13 cellular contexts compared by ENCODE assay signal in genomic region chr20:43665466-43666176, GRCh38. TPM values are rescaled to one million over a fixed set of nuclear protein-coding genes. Genes with fewer than 3 reads are reported as not detected.
DNase-seq lines count a peak whose midpoint lies in the region; ATAC-seq and TF ChIP-seq lines count a peak whose summit lies in the region.
"Had no signal": no experiment of that assay in that cellular context is flagged by ENCODE, and none has a peak within 500 bp of the region (broad histone marks: within the 10 kb centered on the region; RNA-seq: fewer than 3 reads in every experiment).

No MANE protein-coding gene starts in this region.

- H3K9ac ChIP-seq in GM23248, result no peak overlapping the region

- 74% methylated on average over 6 of the region's 6 CpGs for WGBS in GM23248 (ENCODE audit: low coverage in 1 of 2, low lambda C conversion rate in 2 of 2, missing lambda C conversion rate in 2 of 2), 2 experiments

- no peak overlapping the region for H3K27ac ChIP-seq in CD8-positive, alpha-beta memory T cell (ENCODE audit: low read depth, low read length)
- no peak overlapping the region for H3K27ac ChIP-seq in HEK293 (ENCODE audit: extremely low read depth, low read depth, low read length)
- no peak overlapping the region for H3K27ac ChIP-seq in GM23248
- H3K27ac ChIP-seq: BLaER1 treated with 17β-estradiol and CSF1 and Interleukin-3, amounts not matched to agents 10 nM and 100 nM; epithelial cell of prostate had no signal

- no peaks in the 10 kb centered on the region for H3K9me2 ChIP-seq in GM23248 (ENCODE audit: insufficient read depth)

- ATAC-seq in activated T-helper 17 cell treated with anti-CD3 and anti-CD28 coated beads, Interleukin-2, amount 50 U/mL, for 72 hours (replicated peaks), result no peak
- ATAC-seq in naive thymus-derived CD8-positive, alpha-beta T cell, result no peak

- H2AFZ ChIP-seq in GM23248, result no peak overlapping the region

- no peaks in the 10 kb centered on the region for H3K36me3 ChIP-seq in CD8-positive, alpha-beta memory T cell (ENCODE audit: insufficient read depth, low read length)
- H3K36me3 ChIP-seq in HEK293 (ENCODE audit: control insufficient read depth in 2 of 2, insufficient read depth in 1 of 2, low read length in 2 of 2) (peaks cover 0 to 19% of the 10 kb centered on the region in 2 experiments; a peak in 2 of 3 replicates), GM23248 (ENCODE audit: low read depth) (no peaks in the 10 kb centered on the region)

- no peaks in the 10 kb centered on the region for H4K20me1 ChIP-seq in GM23248 (ENCODE audit: insufficient read depth)

- H3K9me3 ChIP-seq in CD8-positive, alpha-beta memory T cell (ENCODE audit: low read length), result no peaks in the 10 kb centered on the region
- H3K9me3 ChIP-seq in HEK293 (ENCODE audit: control insufficient read depth, insufficient read depth, low read depth, low read length), result no peaks in the 10 kb centered on the region
- no peaks in the 10 kb centered on the region for H3K9me3 ChIP-seq in GM23248 (ENCODE audit: low read depth)
- H3K9me3 ChIP-seq: BLaER1 treated with 17β-estradiol and CSF1 and Interleukin-3, amounts not matched to agents 10 nM and 100 nM had no signal

- in situ Hi-C loops in GM23248 (cut with MboI), result no loop called here

- peak overlapping the region in 1 of 8 donors; percentile 47 for H3K27ac Mint-ChIP-seq in CD8-positive, alpha-beta memory T cell
- H3K27ac Mint-ChIP-seq in activated T-helper 17 cell treated with anti-CD3 and anti-CD28 coated beads, Interleukin-2, amount 50 U/mL, for 72 hours, result no peak overlapping the region
- peak overlapping the region in 1 of 10 donors; percentile 56 for H3K27ac Mint-ChIP-seq in naive thymus-derived CD8-positive, alpha-beta T cell

- H3K36me3 Mint-ChIP-seq in CD8-positive, alpha-beta memory T cell, result no peaks in the 10 kb centered on the region
- H3K36me3 Mint-ChIP-seq in activated T-helper 17 cell treated with anti-CD3 and anti-CD28 coated beads, Interleukin-2, amount 50 U/mL, for 72 hours (ENCODE audit: low read depth), result peaks cover 13% of the 10 kb centered on the region
- no peaks in the 10 kb centered on the region for H3K36me3 Mint-ChIP-seq in naive thymus-derived CD8-positive, alpha-beta T cell

- peaks cover 8% of the 10 kb centered on the region for H3K4me1 ChIP-seq in CD8-positive, alpha-beta memory T cell (ENCODE audit: insufficient read depth, low read length)
- no peaks in the 10 kb centered on the region for H3K4me1 ChIP-seq in HEK293 (ENCODE audit: control insufficient read depth, insufficient read depth, low read length)
- H3K4me1 ChIP-seq in GM23248 (ENCODE audit: insufficient read depth), result peaks cover 6% of the 10 kb centered on the region; the same call in 1 of the 2 replicates

- H3F3A ChIP-seq in GM23248 (ENCODE audit: insufficient read depth), result peaks cover 5% of the 10 kb centered on the region; the same call in 1 of the 2 replicates

- H3K4me3 ChIP-seq in CD8-positive, alpha-beta memory T cell (ENCODE audit: low read length), result no peak overlapping the region
- H3K4me3 ChIP-seq in HEK293 (ENCODE audit: low read depth, low read length), result no peak overlapping the region
- H3K4me3 ChIP-seq in GM23248, result no peak overlapping the region

- CTCF ChIA-PET in CD8-positive, alpha-beta memory T cell (lab: Charles Lee), result no interaction called here
- CTCF ChIA-PET in HEK293 (lab: Yijun Ruan, JAX) (interaction anchor here (0.5 kb wide), 1 partner anchor 57 kb away, joined by 3 read pairs; no protein-coding TSS in a partner anchor), GM10248 (lab: Yijun Ruan, JAX) (interaction anchor here (1.1 to 1.4 kb wide), 2 partner anchors 23 to 127 kb away, joined by 3 to 5 read pairs; no protein-coding TSS in a partner anchor)

- peaks cover 6% of the 10 kb centered on the region for H3K27me3 ChIP-seq in CD8-positive, alpha-beta memory T cell (ENCODE audit: insufficient read depth, low read length, poor library complexity, severe bottlenecking)
- no peaks in the 10 kb centered on the region for H3K27me3 ChIP-seq in GM23248 (replicated peaks; ENCODE audit: insufficient read depth)

- H3K4me3 Mint-ChIP-seq in CD8-positive, alpha-beta memory T cell, result peak overlapping the region; percentile 15 to 80 (median 50)
- peak overlapping the region; percentile 66 for H3K4me3 Mint-ChIP-seq in activated T-helper 17 cell treated with anti-CD3 and anti-CD28 coated beads, Interleukin-2, amount 50 U/mL, for 72 hours
- peak overlapping the region in 9 of 10 donors; percentile 8 to 86 (median 60) for H3K4me3 Mint-ChIP-seq in naive thymus-derived CD8-positive, alpha-beta T cell

- no peak for DNase-seq in CD8-positive, alpha-beta memory T cell
- no peak for DNase-seq in naive thymus-derived CD8-positive, alpha-beta T cell
- DNase-seq in NCI-H2107 treated with DMSO at 0.1 percent for 48 hours (lab: John Stamatoyannopoulos, UW; ENCODE audit: unreplicated experiment), result no peak
- DNase-seq in GM23248, result no peak
- DNase-seq in GM10248 (ENCODE audit: extremely low spot score), result no peak
- DNase-seq: activated CD4-positive, alpha-beta T cell treated with anti-CD3 and anti-CD28 coated beads, Interleukin-2, amount 50 U/mL, for 1 hour; left cardiac atrium; SW 1271 had no signal

- no peaks in the 10 kb centered on the region for H3K9me3 Mint-ChIP-seq in CD8-positive, alpha-beta memory T cell
- no peaks in the 10 kb centered on the region for H3K9me3 Mint-ChIP-seq in activated T-helper 17 cell treated with anti-CD3 and anti-CD28 coated beads, Interleukin-2, amount 50 U/mL, for 72 hours
- no peaks in the 10 kb centered on the region for H3K9me3 Mint-ChIP-seq in naive thymus-derived CD8-positive, alpha-beta T cell

- no peak for TF ChIP-seq CTCF in HEK293 (tag by site-specific recombination; IDR thresholded peaks at IDR 0.05)
- TF ChIP-seq CTCF in GM10248 (IDR thresholded peaks at IDR 0.05; ENCODE audit: control extremely low read depth, extremely low read depth, low read depth, missing control alignments), result no peak

- no peaks in the 10 kb centered on the region for H3K79me2 ChIP-seq in GM23248 (ENCODE audit: insufficient read depth)

- POLR2A ChIA-PET in CD8-positive, alpha-beta memory T cell (lab: Charles Lee), result no interaction called here
- POLR2A ChIA-PET in HEK293 (lab: Yijun Ruan, JAX) (interaction anchor here (0.5 to 1.4 kb wide), 3 partner anchors 9 to 204 kb away, joined by 3 to 5 read pairs (median 4); no protein-coding TSS in a partner anchor), GM10248 (lab: Yijun Ruan, JAX) (no interaction called here)
- POLR2A ChIA-PET in naive thymus-derived CD8-positive, alpha-beta T cell (lab: Charles Lee), result interaction anchor here (0.7 kb wide), 2 partner anchors 9 to 208 kb away, joined by 3 to 4 read pairs; partner anchors contain the start of gene SRSF6

- no peak overlapping the region for H3K4me2 ChIP-seq in GM23248 (ENCODE audit: unreplicated experiment)

- H3K27me3 Mint-ChIP-seq in CD8-positive, alpha-beta memory T cell, result peaks cover 21 to 31% of the 10 kb centered on the region in 2 donors
- peaks cover 14% of the 10 kb centered on the region for H3K27me3 Mint-ChIP-seq in activated T-helper 17 cell treated with anti-CD3 and anti-CD28 coated beads, Interleukin-2, amount 50 U/mL, for 72 hours
- peaks cover 7 to 35% (median 22%) of the 10 kb centered on the region in 5 donors for H3K27me3 Mint-ChIP-seq in naive thymus-derived CD8-positive, alpha-beta T cell

- H3K4me1 Mint-ChIP-seq in CD8-positive, alpha-beta memory T cell, result peaks cover 0 to 4% (median 4%) of the 10 kb centered on the region in 3 donors
- H3K4me1 Mint-ChIP-seq in activated T-helper 17 cell treated with anti-CD3 and anti-CD28 coated beads, Interleukin-2, amount 50 U/mL, for 72 hours, result no peaks in the 10 kb centered on the region
- peaks cover 0 to 12% (median 3%) of the 10 kb centered on the region in 4 donors for H3K4me1 Mint-ChIP-seq in naive thymus-derived CD8-positive, alpha-beta T cell

TF ChIP-seq in HEK293, 187 proteins besides CTCF, POLR2A, EP300 and RAD21:
- TF ChIP-seq KLF1 (tag by site-specific recombination; IDR thresholded peaks at IDR 0.05) (0 out of 2 replicates have a peak, but pooled peaks have one; percentile 19), GFI1B (tag by site-specific recombination; IDR thresholded peaks at IDR 0.05) (peak; percentile 60; the same call in 1 of the 2 replicates), ZNF433 (tag by site-specific recombination; IDR thresholded peaks at IDR 0.05; ENCODE audit: low read depth) (no peak)

RNA-seq across cellular contexts. Expression of gene MYBL2, which starts 1.3 kb away (rescaled TPM):
- total RNA-seq in CD8-positive, alpha-beta memory T cell, result 10 to 100 TPM; 78.3 to 78.6 TPM
- polyA plus RNA-seq in CD8-positive, alpha-beta memory T cell, result 0.20 TPM
- total RNA-seq in activated T-helper 17 cell treated with anti-CD3 and anti-CD28 coated beads, Interleukin-2, amount 50 U/mL, for 72 hours, result 10 to 100 TPM; 41.4 to 95.5 TPM
- under 1 TPM; 0.13 to 0.27 TPM for total RNA-seq in naive thymus-derived CD8-positive, alpha-beta T cell
- polyA plus RNA-seq in naive thymus-derived CD8-positive, alpha-beta T cell, result under 1 TPM in 1 of 3 donors, not detected in 2; 0.07 TPM
- 6.1 and 8.1 TPM in 2 replicates for total RNA-seq in GM23248 (2014; rRNA removed; shearing (Covaris generic))
- 11.7 and 12.9 TPM in 2 replicates for polyA plus RNA-seq in GM23248 (2016; fragmentation: Nextera tagmentation; extraction: Ambion mirVana)
- polyA plus RNA-seq: neural cell had no signal

Comparison
In these comparisons a context has a peak if more than half of its experiments do, and no peak if none do; other contexts are left out.
1. POLR2A ChIA-PET loops: an anchor here in HEK293 (0.5 to 1.4 kb wide) and naive thymus-derived CD8-positive, alpha-beta T cell (0.7 kb wide); none called in CD8-positive, alpha-beta memory T cell and GM10248.